In the genomic region with DNA sequence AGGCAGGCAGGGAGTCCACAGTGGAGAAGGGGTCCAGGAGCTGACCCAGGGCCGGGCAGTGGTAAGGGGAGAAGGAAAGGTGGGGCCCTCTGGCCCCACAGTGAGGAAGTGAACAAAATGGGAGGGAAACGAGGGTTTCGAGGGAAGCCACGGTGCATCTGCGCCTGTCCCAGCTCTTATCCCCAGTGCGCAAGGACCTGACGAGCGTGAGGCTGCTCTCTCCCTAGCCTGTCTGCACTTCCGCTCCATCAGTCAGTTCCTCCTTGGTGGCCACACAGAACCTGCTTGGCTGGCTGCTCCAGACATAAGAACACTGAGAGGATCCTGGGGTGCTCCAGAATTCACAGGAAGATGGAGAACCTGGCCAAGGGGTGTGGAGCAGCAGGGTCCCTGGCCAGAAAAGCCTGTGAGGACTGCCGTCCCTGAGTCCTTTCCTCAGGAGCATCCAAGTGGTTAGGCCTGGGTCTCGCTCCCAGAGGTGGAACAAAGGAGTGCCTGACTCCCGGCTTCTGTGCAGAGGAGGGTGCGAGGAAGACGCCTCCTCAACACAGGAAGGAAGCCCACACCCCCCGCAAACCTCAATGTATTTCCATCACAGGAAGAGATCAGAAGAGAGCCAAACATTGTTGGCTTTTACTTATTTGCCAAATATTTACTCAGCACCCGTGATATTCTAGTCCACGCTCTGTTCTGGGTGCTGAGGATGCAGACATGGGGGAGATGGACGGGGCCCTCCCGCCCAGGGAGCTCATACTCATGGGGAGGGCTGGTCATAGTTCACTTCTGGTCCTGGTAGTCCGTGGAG, we compare ENCODE assay signal across 8 cellular contexts. TPM values are rescaled to one million over a fixed set of nuclear protein-coding genes. Genes with fewer than 3 reads are reported as not detected.
DNase-seq lines count a peak whose midpoint lies in the region; ATAC-seq and TF ChIP-seq lines count a peak whose summit lies in the region.

No MANE protein-coding gene starts in this region.

- peaks cover 6% of the 10 kb centered on the region for H3K27me3 Mint-ChIP-seq in activated CD4-positive, alpha-beta memory T cell treated with anti-CD3 and anti-CD28 coated beads, Interleukin-2, amount 10 ng/mL, durations not matched to agents 7 days and 5 days

- H3K36me3 Mint-ChIP-seq in activated CD4-positive, alpha-beta memory T cell treated with anti-CD3 and anti-CD28 coated beads, Interleukin-2, amount 10 ng/mL, durations not matched to agents 7 days and 5 days (ENCODE audit: low read depth), result peaks cover 33% of the 10 kb centered on the region

- H3K36me3 ChIP-seq in suprapubic skin, result no peaks in the 10 kb centered on the region

- H3K9me3 Mint-ChIP-seq in activated CD4-positive, alpha-beta memory T cell treated with anti-CD3 and anti-CD28 coated beads, Interleukin-2, amount 10 ng/mL, durations not matched to agents 7 days and 5 days, result peaks cover 21% of the 10 kb centered on the region

- CTCF ChIA-PET in activated CD4-positive, alpha-beta memory T cell treated with anti-CD3 and anti-CD28 coated beads, Interleukin-2, amount 10 ng/mL, durations not matched to agents 7 days and 5 days (lab: Charles Lee), result interaction anchor here (0.6 to 3.4 kb wide), 6 partner anchors 13 to 56 kb away, joined by 4 to 14 read pairs (median 6); a partner anchor contains a TSS

- no peaks in the 10 kb centered on the region for H3K27me3 ChIP-seq in suprapubic skin

- H3K4me3 Mint-ChIP-seq in activated CD4-positive, alpha-beta memory T cell treated with anti-CD3 and anti-CD28 coated beads, Interleukin-2, amount 10 ng/mL, durations not matched to agents 7 days and 5 days, result peak overlapping the region; percentile 62

- H3K27ac ChIP-seq in suprapubic skin, result no peak overlapping the region

- WGBS in suprapubic skin, result 59% methylated on average over 19 of the region's 20 CpGs

- DNase-seq in Kasumi-1 (lab: John Stamatoyannopoulos, UW), result peak; percentile 95 to 97
- peak; percentile 83 for DNase-seq in activated CD4-positive, alpha-beta memory T cell treated with anti-CD3 and anti-CD28 coated beads, Interleukin-2, amount 10 ng/mL, durations not matched to agents 7 days and 5 days
- peak in 32 of 42 donors; percentile 36 to 78 (median 60) for DNase-seq in head of caudate nucleus
- DNase-seq in stimulated activated CD8-positive, alpha-beta memory T cell treated with anti-CD3 and anti-CD28 coated beads, Interleukin-7, amount 100 ng/mL, for 4 hours (ENCODE audit: low read depth in 2 of 2), result peak; percentile 39 to 46
- DNase-seq in retina, result no peak
- DNase-seq in suprapubic skin (ENCODE audit: low spot score in 2 of 2), result no peak

- TF ChIP-seq EP300 in suprapubic skin (IDR thresholded peaks at IDR 0.05), result no peak

- no peak overlapping the region for H3K4me3 ChIP-seq in suprapubic skin

- POLR2A ChIA-PET in activated CD4-positive, alpha-beta memory T cell treated with anti-CD3 and anti-CD28 coated beads, Interleukin-2, amount 10 ng/mL, durations not matched to agents 7 days and 5 days (lab: Charles Lee), result interaction anchor here (0.6 to 3.1 kb wide), 14 partner anchors 8 to 56 kb away, joined by 3 to 18 read pairs (median 4); a partner anchor contains a TSS

- no peak for TF ChIP-seq CTCF in suprapubic skin (IDR thresholded peaks at IDR 0.05)

- peak overlapping the region; percentile 91 for H3K27ac Mint-ChIP-seq in activated CD4-positive, alpha-beta memory T cell treated with anti-CD3 and anti-CD28 coated beads, Interleukin-2, amount 10 ng/mL, durations not matched to agents 7 days and 5 days

- peaks cover 47% of the 10 kb centered on the region for H3K4me1 Mint-ChIP-seq in activated CD4-positive, alpha-beta memory T cell treated with anti-CD3 and anti-CD28 coated beads, Interleukin-2, amount 10 ng/mL, durations not matched to agents 7 days and 5 days

- no peaks in the 10 kb centered on the region for H3K9me3 ChIP-seq in suprapubic skin

- no peak for TF ChIP-seq POLR2A in suprapubic skin (IDR thresholded peaks at IDR 0.05)

- H3K4me1 ChIP-seq in suprapubic skin, result peaks cover 35% of the 10 kb centered on the region

- ATAC-seq in HG02642 (IDR thresholded peaks at IDR 0.05; ENCODE audit: poor library complexity, unreplicated experiment), result no peak
- ATAC-seq in GM21619 (IDR thresholded peaks at IDR 0.05; ENCODE audit: unreplicated experiment), result no peak

- intact Hi-C loops in head of caudate nucleus (cut with DNase I), result loop anchor here (2.0 kb wide), 1 partner anchor 55 kb away; a partner anchor contains a TSS

RNA-seq across cellular contexts. Expression of a gene that starts 43.7 kb away (rescaled TPM):
- total RNA-seq in activated CD4-positive, alpha-beta memory T cell treated with anti-CD3 and anti-CD28 coated beads, Interleukin-2, amount 10 ng/mL, durations not matched to agents 7 days and 5 days, result 10 to 100 TPM; 22.2 to 22.5 TPM
- total RNA-seq in suprapubic skin, result 10 to 100 TPM; 15.7 to 28.2 (median 23.5) TPM

RNA-seq across cellular contexts. Expression of a gene that starts 55.8 kb away (rescaled TPM):
- 10 to 100 TPM; 44.1 to 47.7 TPM for total RNA-seq in activated CD4-positive, alpha-beta memory T cell treated with anti-CD3 and anti-CD28 coated beads, Interleukin-2, amount 10 ng/mL, durations not matched to agents 7 days and 5 days
- 10 to 100 TPM; 16.1 to 22.1 (median 20.6) TPM for total RNA-seq in suprapubic skin

Comparison
In these comparisons a context has a peak if more than half of its experiments do, and no peak if none do; other contexts are left out.
1. DNase-seq: peak in Kasumi-1 (2 of 2), activated CD4-positive, alpha-beta memory T cell treated with anti-CD3 and anti-CD28 coated beads, Interleukin-2, amount 10 ng/mL, durations not matched to agents 7 days and 5 days (single experiment), head of caudate nucleus (32 of 42) and stimulated activated CD8-positive, alpha-beta memory T cell treated with anti-CD3 and anti-CD28 coated beads, Interleukin-7, amount 100 ng/mL, for 4 hours (2 of 2); none in retina (single experiment) and suprapubic skin (0 of 2).